Comparison of ENCODE assay signal across 39 cellular contexts in genomic region chr1:246136477-246136876, GRCh38.
"Had no signal": no experiment of that assay in that cellular context is flagged by ENCODE, and none has a peak within 500 bp of the region (broad histone marks: within the 10 kb centered on the region; RNA-seq: fewer than 3 reads in every experiment).

No MANE protein-coding gene starts in this region.

- H3K4me1 ChIP-seq: ascending aorta, body of pancreas, breast epithelium had no signal

- H3K4me1 Mint-ChIP-seq: activated naive CD4-positive, alpha-beta T cell treated with anti-CD3 and anti-CD28 coated beads, Interleukin-2, amount 10 ng/mL, durations not matched to agents 7 days and 5 days; activated naive CD8-positive, alpha-beta T cell treated with anti-CD3 and anti-CD28 coated beads, Interleukin-2, amount 10 ng/mL, durations not matched to agents 7 days and 5 days; central memory CD8-positive, alpha-beta T cell had no signal

- H3K4me3 ChIP-seq: adrenal gland, ascending aorta, body of pancreas, breast epithelium, cardiac muscle cell had no signal

- H3K27ac ChIP-seq: adrenal gland, ascending aorta, body of pancreas, brain microvascular endothelial cell, breast epithelium, cardiac muscle cell had no signal

- H3K27me3 ChIP-seq: adrenal gland, ascending aorta, body of pancreas, brain microvascular endothelial cell, breast epithelium, cardiac muscle cell had no signal

- H3K9me3 Mint-ChIP-seq: activated naive CD4-positive, alpha-beta T cell treated with anti-CD3 and anti-CD28 coated beads for 36 hours; activated naive CD4-positive, alpha-beta T cell treated with anti-CD3 and anti-CD28 coated beads, Interleukin-2, amount 10 ng/mL, durations not matched to agents 7 days and 5 days; activated naive CD4-positive, alpha-beta T cell treated with anti-CD3 and anti-CD28 coated beads, Interleukin-2, amount 50 U/mL, for 24 hours; activated naive CD4-positive, alpha-beta T cell treated with anti-CD3 and anti-CD28 coated beads, Interleukin-2, amount 50 U/mL, for 72 hours; activated naive CD8-positive, alpha-beta T cell treated with anti-CD3 and anti-CD28 coated beads, Interleukin-2, amount 10 ng/mL, durations not matched to agents 7 days and 5 days; activated naive CD8-positive, alpha-beta T cell treated with anti-CD3 and anti-CD28 coated beads, Interleukin-2, amount 50 U/mL, for 24 hours; activated T-cell treated with anti-CD3 and anti-CD28 coated beads, Interleukin-2, amount 50 U/mL, for 24 hours; activated T-cell treated with anti-CD3 and anti-CD28 coated beads, Interleukin-2, amount 50 U/mL, for 4 hours; activated T-cell treated with anti-CD3 and anti-CD28 coated beads, Interleukin-2, amount 50 U/mL, for 72 hours; activated T-helper 1 cell treated with anti-CD3 and anti-CD28 coated beads, Interleukin-12 subunit alpha, Interleukin-12 subunit beta, Interleukin-2, Interleukin-4 antibody, amounts not matched to agents 30 ng/mL and 10 ng/mL and 1 ng/mL, durations not matched to agents 14 hours and 24 hours and 36 hours; activated T-helper 17 cell treated with anti-CD3 and anti-CD28 coated beads, Interleukin-2, amount 50 U/mL, for 72 hours; activated T-helper 2 cell treated with anti-CD3 and anti-CD28 coated beads, Interferon-gamma antibody, Interleukin-2, Interleukin-4, amounts not matched to agents 10 μg/mL and 5 μg/mL and 100 μg/mL, durations not matched to agents 14 hours and 24 hours and 36 hours; brain; central memory CD8-positive, alpha-beta T cell had no signal

- H3K36me3 Mint-ChIP-seq: activated naive CD4-positive, alpha-beta T cell treated with anti-CD3 and anti-CD28 coated beads, Interleukin-2, amount 10 ng/mL, durations not matched to agents 7 days and 5 days; activated naive CD8-positive, alpha-beta T cell treated with anti-CD3 and anti-CD28 coated beads, Interleukin-2, amount 10 ng/mL, durations not matched to agents 7 days and 5 days; brain had no signal

- H3K27me3 Mint-ChIP-seq: activated naive CD4-positive, alpha-beta T cell treated with anti-CD3 and anti-CD28 coated beads, Interleukin-2, amount 10 ng/mL, durations not matched to agents 7 days and 5 days; activated naive CD4-positive, alpha-beta T cell treated with anti-CD3 and anti-CD28 coated beads, Interleukin-2, amount 50 U/mL, for 24 hours; activated naive CD8-positive, alpha-beta T cell; activated naive CD8-positive, alpha-beta T cell treated with anti-CD3 and anti-CD28 coated beads for 36 hours; activated naive CD8-positive, alpha-beta T cell treated with anti-CD3 and anti-CD28 coated beads, Interleukin-2, amount 10 ng/mL, durations not matched to agents 7 days and 5 days; activated naive CD8-positive, alpha-beta T cell treated with anti-CD3 and anti-CD28 coated beads, Interleukin-2, amount 50 U/mL, for 24 hours; activated T-cell treated with anti-CD3 and anti-CD28 coated beads, Interleukin-2, amount 50 U/mL, for 24 hours; activated T-helper 17 cell treated with anti-CD3 and anti-CD28 coated beads, Interleukin-2, amount 50 U/mL, for 72 hours; brain; central memory CD8-positive, alpha-beta T cell had no signal

- DNase-seq: activated effector memory CD4-positive, alpha-beta T cell treated with anti-CD3 and anti-CD28 coated beads, Interleukin-2, amount 50 U/mL, for 16 hours; activated effector memory CD4-positive, alpha-beta T cell treated with Interleukin-2 at 50 U/mL for 16 hours; activated gamma-delta T cell; activated gamma-delta T cell treated with Interleukin-2 at 50 U/mL for 16 hours; activated naive CD4-positive, alpha-beta T cell; activated naive CD4-positive, alpha-beta T cell treated with anti-CD3 and anti-CD28 coated beads for 36 hours; activated naive CD4-positive, alpha-beta T cell treated with anti-CD3 and anti-CD28 coated beads, Interleukin-2, amount 10 ng/mL, durations not matched to agents 7 days and 5 days; activated naive CD4-positive, alpha-beta T cell treated with anti-CD3 and anti-CD28 coated beads, Interleukin-2, amount 50 U/mL, for 16 hours; activated naive CD4-positive, alpha-beta T cell treated with Interleukin-2 at 50 U/mL for 16 hours; activated naive CD8-positive, alpha-beta T cell treated with anti-CD3 and anti-CD28 coated beads for 36 hours; activated naive CD8-positive, alpha-beta T cell treated with anti-CD3 and anti-CD28 coated beads, Interleukin-2, amount 10 ng/mL, durations not matched to agents 7 days and 5 days; activated naive CD8-positive, alpha-beta T cell treated with anti-CD3 and anti-CD28 coated beads, Interleukin-2, amount 50 U/mL, for 24 hours; activated T-cell treated with anti-CD3 and anti-CD28 coated beads, Interleukin-2, amount 50 U/mL, for 24 hours; activated T-cell treated with anti-CD3 and anti-CD28 coated beads, Interleukin-2, amount 50 U/mL, for 4 hours; activated T-cell treated with anti-CD3 and anti-CD28 coated beads, Interleukin-2, amount 50 U/mL, for 48 hours; activated T-cell treated with anti-CD3 and anti-CD28 coated beads, Interleukin-2, amount 50 U/mL, for 72 hours; adrenal gland; amniotic stem cell; amygdala; anterior cingulate cortex; aorta; body of pancreas; brain microvascular endothelial cell; caudate nucleus; central memory CD4-positive, alpha-beta T cell; cerebellar nuclear complex had no signal

- H3K4me3 Mint-ChIP-seq: activated naive CD4-positive, alpha-beta T cell treated with anti-CD3 and anti-CD28 coated beads for 36 hours; activated naive CD4-positive, alpha-beta T cell treated with anti-CD3 and anti-CD28 coated beads, Interleukin-2, amount 10 ng/mL, durations not matched to agents 7 days and 5 days; activated naive CD4-positive, alpha-beta T cell treated with anti-CD3 and anti-CD28 coated beads, Interleukin-2, amount 50 U/mL, for 24 hours; activated naive CD8-positive, alpha-beta T cell; activated naive CD8-positive, alpha-beta T cell treated with anti-CD3 and anti-CD28 coated beads for 36 hours; activated naive CD8-positive, alpha-beta T cell treated with anti-CD3 and anti-CD28 coated beads, Interleukin-2, amount 10 ng/mL, durations not matched to agents 7 days and 5 days; activated naive CD8-positive, alpha-beta T cell treated with anti-CD3 and anti-CD28 coated beads, Interleukin-2, amount 50 U/mL, for 24 hours; activated T-cell treated with anti-CD3 and anti-CD28 coated beads, Interleukin-2, amount 50 U/mL, for 24 hours; activated T-cell treated with anti-CD3 and anti-CD28 coated beads, Interleukin-2, amount 50 U/mL, for 4 hours; activated T-cell treated with anti-CD3 and anti-CD28 coated beads, Interleukin-2, amount 50 U/mL, for 72 hours; activated T-helper 1 cell treated with anti-CD3 and anti-CD28 coated beads, Interleukin-12 subunit alpha, Interleukin-12 subunit beta, Interleukin-2, Interleukin-4 antibody, amounts not matched to agents 30 ng/mL and 10 ng/mL and 1 ng/mL, durations not matched to agents 14 hours and 24 hours and 36 hours; activated T-helper 17 cell treated with anti-CD3 and anti-CD28 coated beads, Interleukin-2, amount 50 U/mL, for 72 hours; brain; central memory CD8-positive, alpha-beta T cell had no signal

- H3K9me3 ChIP-seq: adrenal gland, ascending aorta, body of pancreas, breast epithelium had no signal

- FAIRE-seq: astrocyte, bronchial epithelial cell had no signal

- H3K27ac Mint-ChIP-seq: activated naive CD4-positive, alpha-beta T cell treated with anti-CD3 and anti-CD28 coated beads for 36 hours; activated naive CD4-positive, alpha-beta T cell treated with anti-CD3 and anti-CD28 coated beads, Interleukin-2, amount 10 ng/mL, durations not matched to agents 7 days and 5 days; activated naive CD4-positive, alpha-beta T cell treated with anti-CD3 and anti-CD28 coated beads, Interleukin-2, amount 50 U/mL, for 24 hours; activated naive CD4-positive, alpha-beta T cell treated with anti-CD3 and anti-CD28 coated beads, Interleukin-2, amount 50 U/mL, for 72 hours; activated naive CD8-positive, alpha-beta T cell; activated naive CD8-positive, alpha-beta T cell treated with anti-CD3 and anti-CD28 coated beads for 36 hours; activated naive CD8-positive, alpha-beta T cell treated with anti-CD3 and anti-CD28 coated beads, Interleukin-2, amount 10 ng/mL, durations not matched to agents 7 days and 5 days; activated naive CD8-positive, alpha-beta T cell treated with anti-CD3 and anti-CD28 coated beads, Interleukin-2, amount 50 U/mL, for 24 hours; activated T-cell treated with anti-CD3 and anti-CD28 coated beads, Interleukin-2, amount 50 U/mL, for 24 hours; activated T-cell treated with anti-CD3 and anti-CD28 coated beads, Interleukin-2, amount 50 U/mL, for 72 hours; activated T-helper 1 cell treated with anti-CD3 and anti-CD28 coated beads, Interleukin-12 subunit alpha, Interleukin-12 subunit beta, Interleukin-2, Interleukin-4 antibody, amounts not matched to agents 30 ng/mL and 10 ng/mL and 1 ng/mL, durations not matched to agents 14 hours and 24 hours and 36 hours; activated T-helper 17 cell treated with anti-CD3 and anti-CD28 coated beads, Interleukin-2, amount 50 U/mL, for 72 hours; activated T-helper 2 cell treated with anti-CD3 and anti-CD28 coated beads, Interferon-gamma antibody, Interleukin-2, Interleukin-4, amounts not matched to agents 10 μg/mL and 5 μg/mL and 100 μg/mL, durations not matched to agents 14 hours and 24 hours and 36 hours; brain had no signal

- ATAC-seq: activated naive CD4-positive, alpha-beta T cell treated with anti-CD3 and anti-CD28 coated beads, Interleukin-2, amount 50 U/mL, for 72 hours; activated naive CD8-positive, alpha-beta T cell treated with anti-CD3 and anti-CD28 coated beads, Interleukin-2, amount 50 U/mL, for 24 hours; activated T-cell treated with anti-CD3 and anti-CD28 coated beads, Interleukin-2, amount 50 U/mL, for 4 hours; activated T-cell treated with anti-CD3 and anti-CD28 coated beads, Interleukin-2, amount 50 U/mL, for 72 hours; activated T-helper 17 cell treated with anti-CD3 and anti-CD28 coated beads, Interleukin-2, amount 50 U/mL, for 72 hours; body of pancreas had no signal

- H3K36me3 ChIP-seq: adrenal gland, ascending aorta, brain microvascular endothelial cell, breast epithelium, cardiac muscle cell had no signal
